In genomic region chr13:90412980-90413379, GRCh38 we compare ENCODE assay signal across 21 cellular contexts.
"Had no signal": no experiment of that assay in that cellular context is flagged by ENCODE, and none has a peak within 500 bp of the region (broad histone marks: within the 10 kb centered on the region; RNA-seq: fewer than 3 reads in every experiment).

No MANE protein-coding gene starts in this region.

- H3K4me1 Mint-ChIP-seq: activated naive CD4-positive, alpha-beta T cell treated with anti-CD3 and anti-CD28 coated beads, Interleukin-2, amount 10 ng/mL, durations not matched to agents 7 days and 5 days; activated naive CD8-positive, alpha-beta T cell treated with anti-CD3 and anti-CD28 coated beads for 36 hours; T-cell had no signal

- H3K27ac Mint-ChIP-seq: activated CD8-positive, alpha-beta T cell treated with anti-CD3 and anti-CD28 coated beads for 36 hours; activated naive CD4-positive, alpha-beta T cell treated with anti-CD3 and anti-CD28 coated beads, Interleukin-2, amount 10 ng/mL, durations not matched to agents 7 days and 5 days; activated naive CD8-positive, alpha-beta T cell treated with anti-CD3 and anti-CD28 coated beads for 36 hours; activated T-cell treated with anti-CD3 and anti-CD28 coated beads, Interleukin-2, amount 50 U/mL, for 72 hours; activated T-helper 2 cell treated with anti-CD3 and anti-CD28 coated beads, Interferon-gamma antibody, Interleukin-2, Interleukin-4, amounts not matched to agents 10 μg/mL and 5 μg/mL and 100 μg/mL, durations not matched to agents 14 hours and 24 hours and 36 hours; T-cell had no signal

- H3K27me3 ChIP-seq: brain microvascular endothelial cell, Peyer's patch had no signal

- H3K36me3 Mint-ChIP-seq: activated naive CD4-positive, alpha-beta T cell treated with anti-CD3 and anti-CD28 coated beads, Interleukin-2, amount 10 ng/mL, durations not matched to agents 7 days and 5 days; activated naive CD8-positive, alpha-beta T cell treated with anti-CD3 and anti-CD28 coated beads for 36 hours; T-cell had no signal

- DNase-seq: activated CD4-positive, alpha-beta T cell treated with anti-CD3 and anti-CD28 coated beads for 4 hours; activated CD8-positive, alpha-beta memory T cell treated with anti-CD3 and anti-CD28 coated beads, Interleukin-2, amount 50 U/mL, for 4 hours; activated CD8-positive, alpha-beta T cell treated with anti-CD3 and anti-CD28 coated beads for 36 hours; activated gamma-delta T cell treated with Interleukin-2 at 50 U/mL for 16 hours; activated naive CD4-positive, alpha-beta T cell treated with anti-CD3 and anti-CD28 coated beads, Interleukin-2, amount 10 ng/mL, durations not matched to agents 7 days and 5 days; activated naive CD8-positive, alpha-beta T cell treated with anti-CD3 and anti-CD28 coated beads for 36 hours; activated T-cell treated with anti-CD3 and anti-CD28 coated beads, Interleukin-2, amount 50 U/mL, for 72 hours; brain microvascular endothelial cell; cerebellar nuclear complex; NCI-H1436 treated with DMSO at 0.1 percent for 48 hours; NCI-H187; NCI-H2081; NCI-H524; Peyer's patch; Right ventricle myocardium superior; T-cell; T-helper 2 cell; T1000; WERI-Rb-1 had no signal

- H3K27ac ChIP-seq: brain microvascular endothelial cell, Peyer's patch, RWPE1, WERI-Rb-1 had no signal

- H3K4me1 ChIP-seq: Peyer's patch had no signal

- ATAC-seq: activated CD8-positive, alpha-beta T cell treated with anti-CD3 and anti-CD28 coated beads for 36 hours; activated T-cell treated with anti-CD3 and anti-CD28 coated beads, Interleukin-2, amount 50 U/mL, for 72 hours; T-cell had no signal

- H3K9me3 ChIP-seq: Peyer's patch had no signal

- H3K4me3 Mint-ChIP-seq: activated CD8-positive, alpha-beta T cell treated with anti-CD3 and anti-CD28 coated beads for 36 hours; activated naive CD4-positive, alpha-beta T cell treated with anti-CD3 and anti-CD28 coated beads, Interleukin-2, amount 10 ng/mL, durations not matched to agents 7 days and 5 days; activated naive CD8-positive, alpha-beta T cell treated with anti-CD3 and anti-CD28 coated beads for 36 hours; activated T-cell treated with anti-CD3 and anti-CD28 coated beads, Interleukin-2, amount 50 U/mL, for 72 hours; T-cell had no signal

- H3K27me3 Mint-ChIP-seq: activated CD8-positive, alpha-beta T cell treated with anti-CD3 and anti-CD28 coated beads for 36 hours; activated naive CD4-positive, alpha-beta T cell treated with anti-CD3 and anti-CD28 coated beads, Interleukin-2, amount 10 ng/mL, durations not matched to agents 7 days and 5 days; activated naive CD8-positive, alpha-beta T cell treated with anti-CD3 and anti-CD28 coated beads for 36 hours; T-cell had no signal

- H3K36me3 ChIP-seq: brain microvascular endothelial cell, Peyer's patch, WERI-Rb-1 had no signal

- H3K4me3 ChIP-seq: Peyer's patch had no signal
